In genomic region chr2:170276056-170276455, GRCh38 we compare ENCODE assay signal across 22 cellular contexts.
"Had no signal": no experiment of that assay in that cellular context is flagged by ENCODE, and none has a peak within 500 bp of the region (broad histone marks: within the 10 kb centered on the region; RNA-seq: fewer than 3 reads in every experiment).

No MANE protein-coding gene starts in this region.

- H3K27me3 ChIP-seq: body of pancreas, esophagus squamous epithelium, gastroesophageal sphincter, pancreas, right atrium auricular region, spleen, testis, uterus had no signal

- H3K27ac ChIP-seq: body of pancreas, cardiac muscle cell, esophagus squamous epithelium, gastroesophageal sphincter, neutrophil, pancreas, psoas muscle, right atrium auricular region, spleen, testis, uterus had no signal

- ATAC-seq: body of pancreas; gastroesophageal sphincter; left colon; natural killer cell treated with Interleukin-12 subunit alpha and Interleukin-12 subunit beta and Interleukin-15 and Interleukin-18, amount 100 ng/mL, for 72 hours; psoas muscle had no signal

- DNase-seq: activated gamma-delta T cell treated with Interleukin-2 at 50 U/mL for 16 hours; activated T-cell treated with anti-CD3 and anti-CD28 coated beads, Interleukin-2, amount 50 U/mL, for 1 hour; anterior cingulate cortex; body of pancreas; cortex of kidney; endodermal cell; esophagus squamous epithelium; head of caudate nucleus; left colon; pancreas; psoas muscle; spleen; stimulated activated CD4-positive, alpha-beta T cell treated with anti-CD3 and anti-CD28 coated beads, Interleukin-4, amount 100 ng/mL, for 1 hour; stimulated activated naive CD4-positive, alpha-beta T cell; testis; trophoblast cell; uterus had no signal

- H3K9me3 ChIP-seq: body of pancreas, esophagus squamous epithelium, neutrophil, pancreas, psoas muscle, right atrium auricular region, spleen, testis, uterus had no signal

- H3K4me3 ChIP-seq: body of pancreas, cardiac muscle cell, esophagus squamous epithelium, gastroesophageal sphincter, pancreas, psoas muscle, right atrium auricular region, spleen, testis, uterus had no signal

- H3K36me3 ChIP-seq: cardiac muscle cell, esophagus squamous epithelium, gastroesophageal sphincter, neutrophil, pancreas, right atrium auricular region, spleen, uterus had no signal
